ENCODE assay signal across 27 cellular contexts in the genomic region with DNA sequence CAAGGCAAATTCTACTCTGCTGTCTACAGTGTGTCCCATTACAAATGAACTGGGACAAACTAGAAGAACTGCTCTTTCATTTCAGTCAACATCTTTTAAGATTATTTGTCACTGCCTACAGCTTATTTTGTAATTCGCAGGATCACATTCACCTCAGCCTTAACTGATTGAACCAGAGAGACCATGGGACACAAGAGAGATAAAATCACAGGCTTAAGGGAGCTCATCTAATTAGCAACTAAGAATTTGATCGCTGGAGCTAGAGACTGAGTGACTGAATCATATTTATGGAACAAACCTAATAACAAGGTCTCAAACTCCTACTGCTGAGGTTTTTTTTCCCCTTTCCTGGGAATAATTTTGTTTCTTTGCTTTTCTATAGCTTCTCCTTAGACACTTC.
"Had no signal": no experiment of that assay in that cellular context is flagged by ENCODE, and none has a peak within 500 bp of the region (broad histone marks: within the 10 kb centered on the region; RNA-seq: fewer than 3 reads in every experiment).

No MANE protein-coding gene starts in this region.

- H3K27ac ChIP-seq: adrenal gland, SJSA1, VCaP had no signal

- H3K27ac Mint-ChIP-seq: activated CD4-positive, alpha-beta memory T cell treated with anti-CD3 and anti-CD28 coated beads, Interleukin-2, amount 10 ng/mL, durations not matched to agents 7 days and 5 days; activated CD4-positive, alpha-beta T cell treated with anti-CD3 and anti-CD28 coated beads for 36 hours; activated naive CD8-positive, alpha-beta T cell treated with anti-CD3 and anti-CD28 coated beads, Interleukin-2, amount 10 ng/mL, durations not matched to agents 7 days and 5 days; activated T-helper 2 cell treated with anti-CD3 and anti-CD28 coated beads, Interferon-gamma antibody, Interleukin-2, Interleukin-4, amounts not matched to agents 10 μg/mL and 5 μg/mL and 100 μg/mL, durations not matched to agents 14 hours and 24 hours and 36 hours had no signal

- ATAC-seq: activated CD4-positive, alpha-beta T cell treated with anti-CD3 and anti-CD28 coated beads for 36 hours; PC-3 had no signal

- FAIRE-seq: RCC 7860 had no signal

- H3K27me3 Mint-ChIP-seq: activated CD4-positive, alpha-beta memory T cell treated with anti-CD3 and anti-CD28 coated beads, Interleukin-2, amount 10 ng/mL, durations not matched to agents 7 days and 5 days; activated CD4-positive, alpha-beta T cell treated with anti-CD3 and anti-CD28 coated beads for 36 hours; activated naive CD8-positive, alpha-beta T cell treated with anti-CD3 and anti-CD28 coated beads, Interleukin-2, amount 10 ng/mL, durations not matched to agents 7 days and 5 days had no signal

- H3K4me1 Mint-ChIP-seq: activated CD4-positive, alpha-beta memory T cell treated with anti-CD3 and anti-CD28 coated beads, Interleukin-2, amount 10 ng/mL, durations not matched to agents 7 days and 5 days; activated CD4-positive, alpha-beta T cell treated with anti-CD3 and anti-CD28 coated beads for 36 hours; activated naive CD8-positive, alpha-beta T cell treated with anti-CD3 and anti-CD28 coated beads, Interleukin-2, amount 10 ng/mL, durations not matched to agents 7 days and 5 days had no signal

- H3K4me1 ChIP-seq: adrenal gland, SJSA1 had no signal

- H3K4me3 Mint-ChIP-seq: activated CD4-positive, alpha-beta memory T cell treated with anti-CD3 and anti-CD28 coated beads, Interleukin-2, amount 10 ng/mL, durations not matched to agents 7 days and 5 days; activated CD4-positive, alpha-beta T cell treated with anti-CD3 and anti-CD28 coated beads for 36 hours; activated naive CD8-positive, alpha-beta T cell treated with anti-CD3 and anti-CD28 coated beads, Interleukin-2, amount 10 ng/mL, durations not matched to agents 7 days and 5 days had no signal

- H3K4me3 ChIP-seq: adrenal gland, SJSA1 had no signal

- H3K27me3 ChIP-seq: adrenal gland, SJSA1 had no signal

- H3K36me3 ChIP-seq: adrenal gland, SJSA1 had no signal

- H3K9me3 Mint-ChIP-seq: activated naive CD8-positive, alpha-beta T cell treated with anti-CD3 and anti-CD28 coated beads, Interleukin-2, amount 10 ng/mL, durations not matched to agents 7 days and 5 days; activated T-helper 2 cell treated with anti-CD3 and anti-CD28 coated beads, Interferon-gamma antibody, Interleukin-2, Interleukin-4, amounts not matched to agents 10 μg/mL and 5 μg/mL and 100 μg/mL, durations not matched to agents 14 hours and 24 hours and 36 hours had no signal

- H3K9me3 ChIP-seq: adrenal gland, SJSA1 had no signal

- H3K36me3 Mint-ChIP-seq: activated naive CD8-positive, alpha-beta T cell treated with anti-CD3 and anti-CD28 coated beads, Interleukin-2, amount 10 ng/mL, durations not matched to agents 7 days and 5 days had no signal

- DNase-seq: activated CD4-positive, alpha-beta memory T cell treated with anti-CD3 and anti-CD28 coated beads, Interleukin-2, amount 10 ng/mL, durations not matched to agents 7 days and 5 days; activated CD4-positive, alpha-beta T cell treated with anti-CD3 and anti-CD28 coated beads for 36 hours; activated CD4-positive, alpha-beta T cell treated with anti-CD3 and anti-CD28 coated beads, Interleukin-2, amount 50 U/mL, for 1 hour; activated CD4-positive, CD25-positive, alpha-beta regulatory T cell; activated naive CD4-positive, alpha-beta T cell treated with anti-CD3 and anti-CD28 coated beads, Interleukin-2, amount 50 U/mL, for 16 hours; activated naive CD8-positive, alpha-beta T cell treated with anti-CD3 and anti-CD28 coated beads, Interleukin-2, amount 10 ng/mL, durations not matched to agents 7 days and 5 days; activated T-cell treated with anti-CD3 and anti-CD28 coated beads for 4 hours; activated T-cell treated with anti-CD3 and anti-CD28 coated beads, Interleukin-2, amount 50 U/mL, for 48 hours; adrenal gland; anterior cingulate cortex; caudate nucleus; Kasumi-1; KBM-7; NCI-H1048; NCI-H146; NCI-H187 treated with DMSO at 0.1 percent for 48 hours; NCI-H2081 treated with DMSO at 0.1 percent for 48 hours; NCI-H446; NCI-H524; NCI-H748 treated with DMSO at 0.1 percent for 48 hours; PC-3; SHP77; T-helper 1 cell had no signal
